22 cellular contexts compared by ENCODE assay signal in genomic region chr6:19734519-19734918, GRCh38.
"Had no signal": no experiment of that assay in that cellular context is flagged by ENCODE, and none has a peak within 500 bp of the region (broad histone marks: within the 10 kb centered on the region; RNA-seq: fewer than 3 reads in every experiment).

No MANE protein-coding gene starts in this region.

- H3K36me3 Mint-ChIP-seq: activated naive CD4-positive, alpha-beta T cell treated with anti-CD3 and anti-CD28 coated beads, Interleukin-2, amount 50 U/mL, for 72 hours; mesothelial cell of epicardium; natural killer cell treated with Interleukin-12 subunit alpha and Interleukin-12 subunit beta and Interleukin-15 and Interleukin-18, amount 100 ng/mL, for 72 hours; type B pancreatic cell had no signal

- H3K4me1 Mint-ChIP-seq: activated T-helper 17 cell treated with anti-CD3 and anti-CD28 coated beads, Interleukin-2, amount 50 U/mL, for 72 hours; mesothelial cell of epicardium had no signal

- H3K4me3 ChIP-seq: left ventricle myocardium inferior, pancreas, thoracic aorta, vagina had no signal

- H3K9me3 ChIP-seq: pancreas, vagina had no signal

- H3K27ac ChIP-seq: epithelial cell of prostate, foreskin keratinocyte, left ventricle myocardium inferior, pancreas, thoracic aorta, vagina, VCaP had no signal

- H3K27me3 ChIP-seq: foreskin keratinocyte, pancreas, vagina had no signal

- ATAC-seq: activated CD8-positive, alpha-beta T cell treated with anti-CD3 and anti-CD28 coated beads, Interleukin-2, amount 10 ng/mL, durations not matched to agents 7 days and 5 days; activated naive CD4-positive, alpha-beta T cell treated with anti-CD3 and anti-CD28 coated beads, Interleukin-2, amount 50 U/mL, for 72 hours; activated T-helper 17 cell treated with anti-CD3 and anti-CD28 coated beads, Interleukin-2, amount 50 U/mL, for 72 hours; foreskin keratinocyte; natural killer cell treated with Interleukin-12 subunit alpha and Interleukin-12 subunit beta and Interleukin-15 and Interleukin-18, amount 100 ng/mL, for 72 hours; pancreas; right cardiac atrium had no signal

- H3K9me3 Mint-ChIP-seq: activated T-helper 17 cell treated with anti-CD3 and anti-CD28 coated beads, Interleukin-2, amount 50 U/mL, for 72 hours; T-helper 2 cell treated with Interferon-gamma antibody and Interleukin-4, amounts not matched to agents 5 μg/mL and 100 μg/mL, for 36 hours had no signal

- H3K27me3 Mint-ChIP-seq: activated T-helper 17 cell treated with anti-CD3 and anti-CD28 coated beads, Interleukin-2, amount 50 U/mL, for 72 hours; natural killer cell treated with Interleukin-12 subunit alpha and Interleukin-12 subunit beta and Interleukin-15 and Interleukin-18, amount 100 ng/mL, for 72 hours; type B pancreatic cell had no signal

- H3K4me1 ChIP-seq: foreskin keratinocyte, left ventricle myocardium inferior, pancreas, vagina had no signal

- FAIRE-seq: pancreas had no signal

- H3K27ac Mint-ChIP-seq: activated CD8-positive, alpha-beta T cell treated with anti-CD3 and anti-CD28 coated beads, Interleukin-2, amount 10 ng/mL, durations not matched to agents 7 days and 5 days; activated naive CD4-positive, alpha-beta T cell treated with anti-CD3 and anti-CD28 coated beads, Interleukin-2, amount 50 U/mL, for 72 hours; activated T-helper 17 cell treated with anti-CD3 and anti-CD28 coated beads, Interleukin-2, amount 50 U/mL, for 72 hours; mesothelial cell of epicardium; natural killer cell treated with Interleukin-12 subunit alpha and Interleukin-12 subunit beta and Interleukin-15 and Interleukin-18, amount 100 ng/mL, for 72 hours; T-helper 2 cell treated with Interferon-gamma antibody and Interleukin-4, amounts not matched to agents 5 μg/mL and 100 μg/mL, for 36 hours; type B pancreatic cell had no signal

- H3K4me3 Mint-ChIP-seq: activated CD8-positive, alpha-beta T cell treated with anti-CD3 and anti-CD28 coated beads, Interleukin-2, amount 10 ng/mL, durations not matched to agents 7 days and 5 days; activated T-helper 17 cell treated with anti-CD3 and anti-CD28 coated beads, Interleukin-2, amount 50 U/mL, for 72 hours; mesothelial cell of epicardium; natural killer cell treated with Interleukin-12 subunit alpha and Interleukin-12 subunit beta and Interleukin-15 and Interleukin-18, amount 100 ng/mL, for 72 hours; T-helper 2 cell treated with Interferon-gamma antibody and Interleukin-4, amounts not matched to agents 5 μg/mL and 100 μg/mL, for 36 hours; type B pancreatic cell had no signal

- DNase-seq: activated CD4-positive, alpha-beta T cell treated with anti-CD3 and anti-CD28 coated beads, Interleukin-2, amount 50 U/mL, for 1 hour; activated CD4-positive, CD25-positive, alpha-beta regulatory T cell treated with anti-CD3 and anti-CD28 coated beads, Interleukin-2, amount 50 U/mL, for 72 hours; activated CD8-positive, alpha-beta T cell treated with anti-CD3 and anti-CD28 coated beads, Interleukin-2, amount 10 ng/mL, durations not matched to agents 7 days and 5 days; aorta; cortex of kidney; foreskin keratinocyte; hippocampal formation; left ventricle myocardium inferior; pancreas; right cardiac atrium; stimulated activated CD4-positive, alpha-beta T cell treated with anti-CD3 and anti-CD28 coated beads, Interleukin-4, amount 100 ng/mL, for 24 hours; stimulated activated naive CD4-positive, alpha-beta T cell treated with Interleukin-2 at 50 U/mL for 16 hours had no signal

- H3K36me3 ChIP-seq: left ventricle myocardium inferior, pancreas, thoracic aorta, vagina had no signal
